ENCODE assay signal across 9 cellular contexts in genomic region chr11:96393753-96394348, GRCh38. TPM values are rescaled to one million over a fixed set of nuclear protein-coding genes. Genes with fewer than 3 reads are reported as not detected.
DNase-seq lines count a peak whose midpoint lies in the region; ATAC-seq and TF ChIP-seq lines count a peak whose summit lies in the region.
"Had no signal": no experiment of that assay in that cellular context is flagged by ENCODE, and none has a peak within 500 bp of the region (broad histone marks: within the 10 kb centered on the region; RNA-seq: fewer than 3 reads in every experiment).

No MANE protein-coding gene starts in this region.

- H3K4me3 ChIP-seq in HFF-Myc (replicated peaks; ENCODE audit: low read depth, low read length), result no peak overlapping the region
- H3K4me3 ChIP-seq: SJSA1 had no signal

- peak; percentile 54 for TF ChIP-seq CTCF in HFF-Myc (IDR thresholded peaks at IDR 0.05; ENCODE audit: low read depth, low read length, missing control alignments)

- no peak for ATAC-seq in GM18909 (IDR thresholded peaks at IDR 0.05; ENCODE audit: poor library complexity, unreplicated experiment)

- DNase-seq in DMS 273 treated with DMSO at 0.1 percent for 48 hours (lab: John Stamatoyannopoulos, UW) (peak; percentile 2), HFF-Myc (ENCODE audit: extremely low read depth, low read depth) (peak; percentile 32), RPMI7951 (ENCODE audit: low read depth) (peak; percentile 53), fibroblast of gingiva (ENCODE audit: low read depth) (peak; percentile 32), renal cortical epithelial cell (ENCODE audit: low read depth) (peak; percentile 57), ecto neural progenitor cell (ENCODE audit: low spot score) (no peak), UCSD-AML1 (lab: John Stamatoyannopoulos, UW; ENCODE audit: unreplicated experiment) (no peak)

RNA-seq across cellular contexts. Expression of gene JRKL, which starts 4.0 kb away (rescaled TPM):
- total RNA-seq in RPMI7951 (2014; rRNA removed; shearing (Covaris generic)), result 9.4 TPM in 2 replicates
- total RNA-seq in renal cortical epithelial cell, result 16.0 and 24.4 TPM in 2 replicates

RNA-seq across cellular contexts. Expression of gene CCDC82, which starts 4.1 kb away (rescaled TPM):
- total RNA-seq in RPMI7951 (2014; rRNA removed; shearing (Covaris generic)), result 16.0 and 19.3 TPM in 2 replicates
- total RNA-seq in renal cortical epithelial cell, result 20.0 and 42.2 TPM in 2 replicates

RNA-seq across cellular contexts. Expression of gene MAML2, which starts 50.9 kb away (rescaled TPM):
- total RNA-seq in RPMI7951 (2014; rRNA removed; shearing (Covaris generic)), result 9.4 and 14.8 TPM in 2 replicates
- 6.1 and 18.0 TPM in 2 replicates for total RNA-seq in renal cortical epithelial cell

Comparison
In these comparisons a context has a peak if more than half of its experiments do, and no peak if none do; other contexts are left out.
1. DNase-seq: peak in DMS 273 treated with DMSO at 0.1 percent for 48 hours (single experiment), HFF-Myc (single experiment), RPMI7951 (single experiment), fibroblast of gingiva (single experiment) and renal cortical epithelial cell (single experiment); none in ecto neural progenitor cell (single experiment) and UCSD-AML1 (single experiment).